ENCODE assay signal across 11 cellular contexts in the genomic region with DNA sequence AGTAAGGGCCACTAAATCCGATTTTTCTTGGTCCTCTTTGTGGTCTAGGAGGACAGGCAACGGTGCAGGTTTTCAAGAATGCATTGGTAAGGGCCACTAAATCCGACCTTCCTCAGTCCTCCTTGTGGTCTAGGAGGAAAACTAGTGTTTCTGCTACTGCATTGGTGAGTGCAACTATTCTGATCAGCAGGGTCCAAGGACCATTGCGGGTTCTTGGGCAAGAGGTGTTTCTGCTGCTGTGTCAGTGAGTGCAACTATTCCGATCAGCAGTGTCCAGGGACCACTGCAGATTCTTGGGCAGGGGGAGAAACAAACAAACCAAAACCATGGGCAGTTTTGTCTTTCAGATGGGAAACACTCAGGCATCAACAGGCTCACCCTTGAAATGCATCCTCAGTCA. TPM values are rescaled to one million over a fixed set of nuclear protein-coding genes. Genes with fewer than 3 reads are reported as not detected.
"Had no signal": no experiment of that assay in that cellular context is flagged by ENCODE, and none has a peak within 500 bp of the region (broad histone marks: within the 10 kb centered on the region; RNA-seq: fewer than 3 reads in every experiment).

No MANE protein-coding gene starts in this region.

RNA-seq across cellular contexts. Expression of gene SMIM33, which starts 33.9 kb away (rescaled TPM):
- total RNA-seq: activated B cell treated with CpG ODN at 0.5 μM for 24 hours, astrocyte, bronchial epithelial cell, cardiac septum, cerebellum, dorsolateral prefrontal cortex, endodermal cell, esophagus muscularis mucosa, foreskin keratinocyte, gastrocnemius medialis had no signal
- polyA plus RNA-seq: foreskin keratinocyte, heart left ventricle had no signal

RNA-seq across cellular contexts. Expression of gene ECSCR, which starts 42.2 kb away (rescaled TPM):
- total RNA-seq: activated B cell treated with CpG ODN at 0.5 μM for 24 hours, bronchial epithelial cell, foreskin keratinocyte had no signal
- polyA plus RNA-seq: foreskin keratinocyte had no signal
